15 cellular contexts compared by ENCODE assay signal in the genomic region with DNA sequence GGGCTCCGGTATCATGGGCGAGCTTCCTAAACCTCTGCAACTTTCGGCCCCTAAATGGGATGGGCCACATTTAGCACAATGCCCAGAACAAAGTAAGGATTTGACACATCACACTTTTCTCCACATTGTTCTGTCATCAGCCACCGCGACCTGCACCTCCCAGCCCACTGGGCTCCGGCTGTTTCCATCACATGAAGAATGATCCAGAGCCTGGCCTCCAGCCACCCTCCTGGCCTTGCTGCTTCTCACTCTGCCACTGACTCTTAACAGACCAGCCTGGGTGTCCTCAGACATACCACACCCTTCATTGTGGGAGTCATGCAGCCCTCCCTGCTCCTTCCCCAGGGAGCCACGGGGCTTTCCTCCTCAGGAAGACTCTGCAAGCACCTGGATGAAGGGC.
DNase-seq lines count a peak whose midpoint lies in the region; ATAC-seq and TF ChIP-seq lines count a peak whose summit lies in the region.
"Had no signal": no experiment of that assay in that cellular context is flagged by ENCODE, and none has a peak within 500 bp of the region (broad histone marks: within the 10 kb centered on the region; RNA-seq: fewer than 3 reads in every experiment).

No MANE protein-coding gene starts in this region.

- no peaks in the 10 kb centered on the region for H3K79me2 ChIP-seq in neural progenitor cell (ENCODE audit: low read depth)

- no peaks in the 10 kb centered on the region for H3K36me3 ChIP-seq in BLaER1 treated with 17β-estradiol and CSF1 and Interleukin-3, amounts not matched to agents 10 nM and 100 nM
- H3K36me3 ChIP-seq in neural progenitor cell: no peaks in the 10 kb centered on the region
- H3K36me3 ChIP-seq in prostate gland: no peaks in the 10 kb centered on the region
- H3K36me3 ChIP-seq: HAP-1 had no signal

- H3K4me3 ChIP-seq in BLaER1 treated with 17β-estradiol and CSF1 and Interleukin-3, amounts not matched to agents 10 nM and 100 nM: no peak overlapping the region
- H3K4me3 ChIP-seq in neural progenitor cell (no peak overlapping the region), prostate gland (no peak overlapping the region)
- H3K4me3 ChIP-seq: HAP-1 had no signal

- H3K27me3 ChIP-seq in BLaER1 treated with 17β-estradiol and CSF1 and Interleukin-3, amounts not matched to agents 10 nM and 100 nM: no peaks in the 10 kb centered on the region
- no peaks in the 10 kb centered on the region for H3K27me3 ChIP-seq in neural progenitor cell
- no peaks in the 10 kb centered on the region for H3K27me3 ChIP-seq in prostate gland (replicated peaks; ENCODE audit: insufficient read depth)

- no peak overlapping the region for H3K4me3 Mint-ChIP-seq in mesothelial cell of epicardium
- H3K4me3 Mint-ChIP-seq in neural progenitor cell: no peak overlapping the region
- no peak overlapping the region for H3K4me3 Mint-ChIP-seq in natural killer cell treated with Interleukin-12 subunit alpha and Interleukin-12 subunit beta and Interleukin-15 and Interleukin-18, amount 100 ng/mL, for 72 hours
- H3K4me3 Mint-ChIP-seq: B cell; CD14-positive monocyte; CD4-positive, alpha-beta T cell; CD8-positive, alpha-beta memory T cell had no signal

- no peak for ATAC-seq in natural killer cell treated with Interleukin-12 subunit alpha and Interleukin-12 subunit beta and Interleukin-15 and Interleukin-18, amount 100 ng/mL, for 72 hours

- H2AFZ ChIP-seq in neural progenitor cell (replicated peaks): no peak overlapping the region

- H3K4me2 ChIP-seq in BLaER1 treated with 17β-estradiol and CSF1 and Interleukin-3, amounts not matched to agents 10 nM and 100 nM: peak overlapping the region in 6 of 11 experiments; percentile 2 to 78 (median 49); a peak in 9 of 22 replicates
- no peak overlapping the region for H3K4me2 ChIP-seq in neural progenitor cell

- H4K20me1 ChIP-seq in BLaER1 treated with 17β-estradiol and CSF1 and Interleukin-3, amounts not matched to agents 10 nM and 100 nM: no peaks in the 10 kb centered on the region
- H4K20me1 ChIP-seq in neural progenitor cell (ENCODE audit: low read depth): no peaks in the 10 kb centered on the region

- peaks cover 6% of the 10 kb centered on the region for H3K36me3 Mint-ChIP-seq in mesothelial cell of epicardium
- no peaks in the 10 kb centered on the region for H3K36me3 Mint-ChIP-seq in neural progenitor cell
- no peaks in the 10 kb centered on the region for H3K36me3 Mint-ChIP-seq in natural killer cell treated with Interleukin-12 subunit alpha and Interleukin-12 subunit beta and Interleukin-15 and Interleukin-18, amount 100 ng/mL, for 72 hours
- H3K36me3 Mint-ChIP-seq: CD14-positive monocyte had no signal

- TF ChIP-seq POLR2A in prostate gland (IDR thresholded peaks at IDR 0.05): no peak

- H3K9me3 ChIP-seq in BLaER1 treated with 17β-estradiol and CSF1 and Interleukin-3, amounts not matched to agents 10 nM and 100 nM (replicated peaks in 1 of 11): peaks cover 0 to 4% (median 0%) of the 10 kb centered on the region in 11 experiments; a peak in 2 of 22 replicates
- H3K9me3 ChIP-seq in neural progenitor cell (ENCODE audit: low read depth) (no peaks in the 10 kb centered on the region), prostate gland (no peaks in the 10 kb centered on the region)
- H3K9me3 ChIP-seq: HAP-1 had no signal

- TF ChIP-seq CTCF in VCaP (conservative IDR thresholded peaks at IDR 0.05): no peak
- no peak for TF ChIP-seq CTCF in mesothelial cell of epicardium (IDR thresholded peaks at IDR 0.05; ENCODE audit: unreplicated experiment)
- TF ChIP-seq CTCF in neural progenitor cell (IDR thresholded peaks at IDR 0.05): no peak
- no peak for TF ChIP-seq CTCF in prostate gland (IDR thresholded peaks at IDR 0.05)

- H3K9ac ChIP-seq in BLaER1 treated with 17β-estradiol and CSF1 and Interleukin-3, amounts not matched to agents 10 nM and 100 nM: no peak overlapping the region
- H3K9ac ChIP-seq in neural progenitor cell: no peak overlapping the region

- peak overlapping the region; percentile 23 for H3K27ac Mint-ChIP-seq in mesothelial cell of epicardium
- no peak overlapping the region for H3K27ac Mint-ChIP-seq in neural progenitor cell
- no peak overlapping the region for H3K27ac Mint-ChIP-seq in natural killer cell treated with Interleukin-12 subunit alpha and Interleukin-12 subunit beta and Interleukin-15 and Interleukin-18, amount 100 ng/mL, for 72 hours
- H3K27ac Mint-ChIP-seq: B cell; CD4-positive, alpha-beta T cell; CD8-positive, alpha-beta memory T cell had no signal

- WGBS in prostate gland: 87% methylated on average over 7 of the region's 7 CpGs

- H3K4me1 Mint-ChIP-seq in mesothelial cell of epicardium (peaks cover 37% of the 10 kb centered on the region), neural progenitor cell (peaks cover 18% of the 10 kb centered on the region)
- no peaks in the 10 kb centered on the region for H3K4me1 Mint-ChIP-seq in natural killer cell treated with Interleukin-12 subunit alpha and Interleukin-12 subunit beta and Interleukin-15 and Interleukin-18, amount 100 ng/mL, for 72 hours (ENCODE audit: low read depth in 2 of 2)
- H3K4me1 Mint-ChIP-seq: B cell; CD14-positive monocyte; CD8-positive, alpha-beta memory T cell had no signal

- no peaks in the 10 kb centered on the region for H3F3A ChIP-seq in neural progenitor cell (ENCODE audit: low read depth)

- peaks cover 0 to 76% (median 51%) of the 10 kb centered on the region in 10 experiments; a peak in 14 of 20 replicates for H3K4me1 ChIP-seq in BLaER1 treated with 17β-estradiol and CSF1 and Interleukin-3, amounts not matched to agents 10 nM and 100 nM
- H3K4me1 ChIP-seq in neural progenitor cell (no peaks in the 10 kb centered on the region), prostate gland (replicated peaks) (no peaks in the 10 kb centered on the region)

- DNase-seq in mesothelial cell of epicardium (ENCODE audit: low spot score in 2 of 2, unreplicated experiment in 2 of 2): no peak
- no peak for DNase-seq in neural progenitor cell (ENCODE audit: low spot score)
- no peak for DNase-seq in prostate gland (ENCODE audit: low spot score)
- no peak for DNase-seq in natural killer cell treated with Interleukin-12 subunit alpha and Interleukin-12 subunit beta and Interleukin-15 and Interleukin-18, amount 100 ng/mL, for 72 hours (ENCODE audit: low spot score)
- no peak for DNase-seq in EL
- DNase-seq: CD4-positive, alpha-beta T cell; CD8-positive, alpha-beta memory T cell; DMS 273 treated with DMSO at 0.1 percent for 48 hours; DMS79; GOT3 had no signal

- H3K27me3 Mint-ChIP-seq in mesothelial cell of epicardium (ENCODE audit: low read depth) (no peaks in the 10 kb centered on the region), neural progenitor cell (ENCODE audit: insufficient read depth, low read depth) (no peaks in the 10 kb centered on the region)
- H3K27me3 Mint-ChIP-seq in natural killer cell treated with Interleukin-12 subunit alpha and Interleukin-12 subunit beta and Interleukin-15 and Interleukin-18, amount 100 ng/mL, for 72 hours: peaks cover 10 to 23% of the 10 kb centered on the region in 2 donors
- H3K27me3 Mint-ChIP-seq: B cell had no signal

- H3K9me3 Mint-ChIP-seq in mesothelial cell of epicardium (no peaks in the 10 kb centered on the region), neural progenitor cell (no peaks in the 10 kb centered on the region)
- H3K9me3 Mint-ChIP-seq in natural killer cell treated with Interleukin-12 subunit alpha and Interleukin-12 subunit beta and Interleukin-15 and Interleukin-18, amount 100 ng/mL, for 72 hours: no peaks in the 10 kb centered on the region
- H3K9me3 Mint-ChIP-seq: CD14-positive monocyte; CD4-positive, alpha-beta T cell; CD8-positive, alpha-beta memory T cell had no signal

- intact Hi-C loops in prostate gland (cut with DNase I): no loop called here

- H3K27ac ChIP-seq in BLaER1 treated with 17β-estradiol and CSF1 and Interleukin-3, amounts not matched to agents 10 nM and 100 nM: no peak overlapping the region
- H3K27ac ChIP-seq in VCaP (peak overlapping the region; percentile 76), neural progenitor cell (no peak overlapping the region), prostate gland (no peak overlapping the region)
